Comparison of ENCODE assay signal across 2 cellular contexts in the genomic region with DNA sequence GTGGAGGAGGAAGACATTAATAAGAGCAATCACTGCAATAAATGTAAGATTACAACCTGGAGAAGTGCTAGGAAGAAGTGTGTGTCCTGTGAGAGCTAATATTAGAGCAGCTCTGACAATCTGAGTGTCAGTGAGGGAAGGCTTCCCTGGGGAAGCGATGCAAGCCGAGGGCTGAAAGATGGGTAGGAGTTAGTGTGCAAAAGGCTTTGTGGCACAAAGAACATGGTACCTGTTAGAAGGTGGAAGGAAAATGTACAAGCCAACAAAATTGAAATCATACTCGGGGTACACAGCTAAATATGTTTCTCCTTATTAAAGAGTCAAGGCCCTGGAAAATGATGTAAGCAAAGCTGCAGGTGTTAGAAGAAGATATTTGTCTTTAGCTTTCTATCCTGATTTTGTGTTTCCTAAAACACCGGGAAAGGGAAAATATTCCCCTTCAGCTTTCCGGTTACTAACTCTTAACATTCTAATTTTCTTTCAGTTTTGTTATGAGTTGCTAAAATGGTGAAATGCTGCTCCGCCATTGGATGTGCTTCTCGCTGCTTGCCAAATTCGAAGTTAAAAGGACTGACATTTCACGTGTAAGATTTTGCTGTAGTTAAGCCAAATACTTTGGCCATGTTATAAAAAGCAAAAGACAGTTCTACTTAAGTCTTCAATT.
TF ChIP-seq lines count a peak whose summit lies in the region.

No MANE protein-coding gene starts in this region.

TF ChIP-seq in K562, 482 proteins besides CTCF, POLR2A, EP300 and RAD21:
- no peak for TF ChIP-seq ZBTB17 (CRISPR knock-in tag; IDR thresholded peaks at IDR 0.05)
- TF ChIP-seq IRF2 (CRISPR knock-in tag; IDR thresholded peaks at IDR 0.05), result no peak
- TF ChIP-seq ZNF717 (CRISPR knock-in tag; IDR thresholded peaks at IDR 0.05), result no peak
- no peak for TF ChIP-seq THRA (IDR thresholded peaks at IDR 0.05)
- TF ChIP-seq ARHGAP35 (IDR thresholded peaks at IDR 0.05; ENCODE audit: partially characterized antibody), result no peak
- no peak for TF ChIP-seq ATF1 (CRISPR knock-in tag; IDR thresholded peaks at IDR 0.05)
- TF ChIP-seq ATF1 (tag; IDR thresholded peaks at IDR 0.05), result no peak
- no peak for TF ChIP-seq KLF1 (tag; IDR thresholded peaks at IDR 0.05)
- TF ChIP-seq NFE2 (IDR thresholded peaks at IDR 0.05; ENCODE audit: low read depth), result no peak
- TF ChIP-seq ZNF174 (CRISPR knock-in tag; IDR thresholded peaks at IDR 0.05), result no peak
- TF ChIP-seq YY1 (IDR thresholded peaks at IDR 0.05; ENCODE audit: borderline replicate concordance in 1 of 3, control insufficient read depth in 1 of 3, extremely low read depth in 1 of 3, insufficient read depth in 3 of 3, insufficient read length in 1 of 3, insufficient replicate concordance in 2 of 3, low read depth in 1 of 3, low read length in 2 of 3), result peak in 1 of 3 experiments; percentile 24
- no peak for TF ChIP-seq RHOXF2B (CRISPR knock-in tag; conservative IDR thresholded peaks at IDR 0.05)
- TF ChIP-seq HDGF (IDR thresholded peaks at IDR 0.05), result 0 out of 2 replicates have a peak, but pooled peaks have one; percentile 32
- no peak for TF ChIP-seq SFPQ (IDR thresholded peaks at IDR 0.05; ENCODE audit: low read depth, low read length)
- no peak for TF ChIP-seq ZNF212 (CRISPR knock-in tag; IDR thresholded peaks at IDR 0.05)
- TF ChIP-seq KLF6 (CRISPR knock-in tag; IDR thresholded peaks at IDR 0.05; ENCODE audit: borderline replicate concordance), result no peak
- TF ChIP-seq, protein P1, sequence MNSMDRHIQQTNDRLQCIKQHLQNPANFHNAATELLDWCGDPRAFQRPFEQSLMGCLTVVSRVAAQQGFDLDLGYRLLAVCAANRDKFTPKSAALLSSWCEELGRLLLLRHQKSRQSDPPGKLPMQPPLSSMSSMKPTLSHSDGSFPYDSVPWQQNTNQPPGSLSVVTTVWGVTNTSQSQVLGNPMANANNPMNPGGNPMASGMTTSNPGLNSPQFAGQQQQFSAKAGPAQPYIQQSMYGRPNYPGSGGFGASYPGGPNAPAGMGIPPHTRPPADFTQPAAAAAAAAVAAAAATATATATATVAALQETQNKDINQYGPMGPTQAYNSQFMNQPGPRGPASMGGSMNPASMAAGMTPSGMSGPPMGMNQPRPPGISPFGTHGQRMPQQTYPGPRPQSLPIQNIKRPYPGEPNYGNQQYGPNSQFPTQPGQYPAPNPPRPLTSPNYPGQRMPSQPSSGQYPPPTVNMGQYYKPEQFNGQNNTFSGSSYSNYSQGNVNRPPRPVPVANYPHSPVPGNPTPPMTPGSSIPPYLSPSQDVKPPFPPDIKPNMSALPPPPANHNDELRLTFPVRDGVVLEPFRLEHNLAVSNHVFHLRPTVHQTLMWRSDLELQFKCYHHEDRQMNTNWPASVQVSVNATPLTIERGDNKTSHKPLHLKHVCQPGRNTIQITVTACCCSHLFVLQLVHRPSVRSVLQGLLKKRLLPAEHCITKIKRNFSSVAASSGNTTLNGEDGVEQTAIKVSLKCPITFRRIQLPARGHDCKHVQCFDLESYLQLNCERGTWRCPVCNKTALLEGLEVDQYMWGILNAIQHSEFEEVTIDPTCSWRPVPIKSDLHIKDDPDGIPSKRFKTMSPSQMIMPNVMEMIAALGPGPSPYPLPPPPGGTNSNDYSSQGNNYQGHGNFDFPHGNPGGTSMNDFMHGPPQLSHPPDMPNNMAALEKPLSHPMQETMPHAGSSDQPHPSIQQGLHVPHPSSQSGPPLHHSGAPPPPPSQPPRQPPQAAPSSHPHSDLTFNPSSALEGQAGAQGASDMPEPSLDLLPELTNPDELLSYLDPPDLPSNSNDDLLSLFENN (IDR thresholded peaks at IDR 0.05; ENCODE audit: low read depth in 2 of 2, low read length in 2 of 2), result no peak
- TF ChIP-seq TRIM28 (IDR thresholded peaks at IDR 0.05), result no peak
- no peak for TF ChIP-seq LEF1 (IDR thresholded peaks at IDR 0.05)
- peak; percentile 50; the same call in 1 of the 2 replicates for TF ChIP-seq ZFX (CRISPR knock-in tag; IDR thresholded peaks at IDR 0.05)
- TF ChIP-seq, protein P2, sequence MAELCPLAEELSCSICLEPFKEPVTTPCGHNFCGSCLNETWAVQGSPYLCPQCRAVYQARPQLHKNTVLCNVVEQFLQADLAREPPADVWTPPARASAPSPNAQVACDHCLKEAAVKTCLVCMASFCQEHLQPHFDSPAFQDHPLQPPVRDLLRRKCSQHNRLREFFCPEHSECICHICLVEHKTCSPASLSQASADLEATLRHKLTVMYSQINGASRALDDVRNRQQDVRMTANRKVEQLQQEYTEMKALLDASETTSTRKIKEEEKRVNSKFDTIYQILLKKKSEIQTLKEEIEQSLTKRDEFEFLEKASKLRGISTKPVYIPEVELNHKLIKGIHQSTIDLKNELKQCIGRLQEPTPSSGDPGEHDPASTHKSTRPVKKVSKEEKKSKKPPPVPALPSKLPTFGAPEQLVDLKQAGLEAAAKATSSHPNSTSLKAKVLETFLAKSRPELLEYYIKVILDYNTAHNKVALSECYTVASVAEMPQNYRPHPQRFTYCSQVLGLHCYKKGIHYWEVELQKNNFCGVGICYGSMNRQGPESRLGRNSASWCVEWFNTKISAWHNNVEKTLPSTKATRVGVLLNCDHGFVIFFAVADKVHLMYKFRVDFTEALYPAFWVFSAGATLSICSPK (IDR thresholded peaks at IDR 0.05; ENCODE audit: borderline replicate concordance), result 0 out of 2 replicates have a peak, but pooled peaks have one; percentile 57
- TF ChIP-seq MYNN (IDR thresholded peaks at IDR 0.05), result no peak
- no peak for TF ChIP-seq MYNN (CRISPR knock-in tag; IDR thresholded peaks at IDR 0.05)
TF ChIP-seq in K562: peak in this region for 4.

TF ChIP-seq in liver, 16 proteins besides CTCF, POLR2A, EP300 and RAD21:
- TF ChIP-seq, protein P3, sequence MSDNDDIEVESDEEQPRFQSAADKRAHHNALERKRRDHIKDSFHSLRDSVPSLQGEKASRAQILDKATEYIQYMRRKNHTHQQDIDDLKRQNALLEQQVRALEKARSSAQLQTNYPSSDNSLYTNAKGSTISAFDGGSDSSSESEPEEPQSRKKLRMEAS (IDR thresholded peaks at IDR 0.05), result no peak
- TF ChIP-seq RXRA (IDR thresholded peaks at IDR 0.05) (no peak), FOXA2 (IDR thresholded peaks at IDR 0.05) (no peak), TAF1 (conservative IDR thresholded peaks at IDR 0.05) (no peak), GABPA (IDR thresholded peaks at IDR 0.05 in 1 of 2, conservative IDR thresholded peaks at IDR 0.05 in 1 of 2) (no peak), HNF4G (IDR thresholded peaks at IDR 0.05) (no peak), JUND (IDR thresholded peaks at IDR 0.05) (no peak), FOXA1 (IDR thresholded peaks at IDR 0.05) (no peak), HNF4A (conservative IDR thresholded peaks at IDR 0.05) (no peak), YY1 (IDR thresholded peaks at IDR 0.05) (no peak), NR2F2 (IDR thresholded peaks at IDR 0.05) (no peak), EGR1 (IDR thresholded peaks at IDR 0.05; ENCODE audit: low read depth in 2 of 2) (no peak)
- TF ChIP-seq, protein P4, sequence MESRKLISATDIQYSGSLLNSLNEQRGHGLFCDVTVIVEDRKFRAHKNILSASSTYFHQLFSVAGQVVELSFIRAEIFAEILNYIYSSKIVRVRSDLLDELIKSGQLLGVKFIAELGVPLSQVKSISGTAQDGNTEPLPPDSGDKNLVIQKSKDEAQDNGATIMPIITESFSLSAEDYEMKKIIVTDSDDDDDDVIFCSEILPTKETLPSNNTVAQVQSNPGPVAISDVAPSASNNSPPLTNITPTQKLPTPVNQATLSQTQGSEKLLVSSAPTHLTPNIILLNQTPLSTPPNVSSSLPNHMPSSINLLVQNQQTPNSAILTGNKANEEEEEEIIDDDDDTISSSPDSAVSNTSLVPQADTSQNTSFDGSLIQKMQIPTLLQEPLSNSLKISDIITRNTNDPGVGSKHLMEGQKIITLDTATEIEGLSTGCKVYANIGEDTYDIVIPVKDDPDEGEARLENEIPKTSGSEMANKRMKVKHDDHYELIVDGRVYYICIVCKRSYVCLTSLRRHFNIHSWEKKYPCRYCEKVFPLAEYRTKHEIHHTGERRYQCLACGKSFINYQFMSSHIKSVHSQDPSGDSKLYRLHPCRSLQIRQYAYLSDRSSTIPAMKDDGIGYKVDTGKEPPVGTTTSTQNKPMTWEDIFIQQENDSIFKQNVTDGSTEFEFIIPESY (IDR thresholded peaks at IDR 0.05), result no peak
